8 cellular contexts compared by ENCODE assay signal in genomic region chr17:78469443-78469842, GRCh38.
"Had no signal": no experiment of that assay in that cellular context is flagged by ENCODE, and none has a peak within 500 bp of the region (broad histone marks: within the 10 kb centered on the region; RNA-seq: fewer than 3 reads in every experiment).

No MANE protein-coding gene starts in this region.

- ATAC-seq: GM12878 had no signal

- DNase-seq: GDM1, GF-D8 had no signal

- FAIRE-seq: G401.6, GM12878, GM12891, GM12892, GM18507, GM19239 had no signal

- H3K4me3 ChIP-seq: GM12878 had no signal
